26 cellular contexts compared by ENCODE assay signal in the genomic region with DNA sequence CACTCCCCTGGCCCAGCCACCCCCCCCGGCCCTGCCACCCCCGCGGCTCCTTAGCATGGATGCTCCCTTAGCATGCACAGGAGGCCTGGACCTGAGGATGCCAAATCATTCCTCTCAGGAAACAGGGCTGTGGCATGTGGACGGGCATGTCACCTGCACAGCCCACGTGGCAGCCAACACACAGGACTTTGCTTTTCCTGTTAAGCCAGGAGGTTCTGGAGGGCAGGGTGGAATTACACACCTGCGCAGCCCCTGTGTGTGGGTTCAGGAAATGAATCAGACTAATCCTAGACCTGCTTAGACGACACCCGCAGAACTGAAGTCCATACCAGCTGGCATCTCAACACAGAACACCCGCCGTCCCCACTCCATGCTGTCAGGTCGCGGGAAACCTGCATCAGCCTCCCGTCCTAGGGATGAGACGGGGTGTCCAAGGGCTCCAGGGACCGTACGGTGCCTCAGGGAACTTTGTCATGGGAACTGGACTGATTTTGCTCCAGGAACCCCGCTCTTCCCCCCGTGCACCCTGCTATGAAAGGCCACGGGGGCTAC. TPM values are rescaled to one million over a fixed set of nuclear protein-coding genes. Genes with fewer than 3 reads are reported as not detected.
A peak's percentile ranks its signal among the peaks of the same experiment; 100 is the strongest.
DNase-seq lines count a peak whose midpoint lies in the region; ATAC-seq and TF ChIP-seq lines count a peak whose summit lies in the region.
"Had no signal": no experiment of that assay in that cellular context is flagged by ENCODE, and none has a peak within 500 bp of the region (broad histone marks: within the 10 kb centered on the region; RNA-seq: fewer than 3 reads in every experiment).

No MANE protein-coding gene starts in this region.

- 87 to 88% methylated on average over 9 to 19 of the region's 19 CpGs for WGBS in testis, 2 donors

- peaks cover 12% of the 10 kb centered on the region for H3K36me3 ChIP-seq in CD8-positive, alpha-beta T cell (ENCODE audit: insufficient read depth, low read length)
- no peaks in the 10 kb centered on the region for H3K36me3 ChIP-seq in gastrocnemius medialis
- H3K36me3 ChIP-seq in testis (ENCODE audit: low read depth, missing control alignments) = no peaks in the 10 kb centered on the region
- H3K36me3 ChIP-seq: ovary, transverse colon had no signal

- H3K4me3 ChIP-seq in CD8-positive, alpha-beta T cell (ENCODE audit: low read depth, low read length) = no peak overlapping the region
- H3K4me3 ChIP-seq in gastrocnemius medialis (no peak overlapping the region), testis (no peak overlapping the region)
- H3K4me3 ChIP-seq: ovary, SK-N-MC, transverse colon had no signal

- no peaks in the 10 kb centered on the region for H3K27me3 Mint-ChIP-seq in activated CD8-positive, alpha-beta T cell treated with anti-CD3 and anti-CD28 coated beads for 36 hours
- no peaks in the 10 kb centered on the region for H3K27me3 Mint-ChIP-seq in activated CD8-positive, alpha-beta T cell treated with anti-CD3 and anti-CD28 coated beads, Interleukin-2, amount 10 ng/mL, durations not matched to agents 7 days and 5 days (ENCODE audit: low read depth)
- no peaks in the 10 kb centered on the region for H3K27me3 Mint-ChIP-seq in CD8-positive, alpha-beta T cell (ENCODE audit: low read depth)
- H3K27me3 Mint-ChIP-seq: activated naive CD4-positive, alpha-beta T cell treated with anti-CD3 and anti-CD28 coated beads, Interleukin-2, amount 50 U/mL, for 24 hours; naive thymus-derived CD8-positive, alpha-beta T cell had no signal

- POLR2A ChIA-PET in activated CD8-positive, alpha-beta T cell treated with anti-CD3 and anti-CD28 coated beads for 36 hours (lab: Charles Lee) = interaction anchor here (1.0 kb wide), 1 partner anchor 11 kb away, joined by 6 read pairs; no protein-coding TSS in a partner anchor
- POLR2A ChIA-PET in activated CD8-positive, alpha-beta T cell treated with anti-CD3 and anti-CD28 coated beads, Interleukin-2, amount 10 ng/mL, durations not matched to agents 7 days and 5 days (lab: Charles Lee) = interaction anchor here (0.6 kb wide), 1 partner anchor 43 kb away, joined by 3 read pairs; no protein-coding TSS in a partner anchor
- POLR2A ChIA-PET in CD8-positive, alpha-beta T cell (lab: Charles Lee) = no interaction called here

- H3K4me1 ChIP-seq in CD8-positive, alpha-beta T cell (ENCODE audit: insufficient read depth, low read length) = peaks cover 17% of the 10 kb centered on the region
- peaks cover 48 to 53% of the 10 kb centered on the region in 2 donors for H3K4me1 ChIP-seq in gastrocnemius medialis
- peaks cover 12% of the 10 kb centered on the region for H3K4me1 ChIP-seq in testis

- DNase-seq in activated CD8-positive, alpha-beta T cell treated with anti-CD3 and anti-CD28 coated beads for 36 hours = no peak
- DNase-seq in activated CD8-positive, alpha-beta T cell treated with anti-CD3 and anti-CD28 coated beads, Interleukin-2, amount 10 ng/mL, durations not matched to agents 7 days and 5 days = no peak
- no peak for DNase-seq in CD8-positive, alpha-beta T cell
- DNase-seq in dermis blood vessel endothelial cell = peak; percentile 28
- no peak for DNase-seq in gastrocnemius medialis
- no peak for DNase-seq in UCSD-AML1 (lab: John Stamatoyannopoulos, UW; ENCODE audit: unreplicated experiment)
- DNase-seq in GF-D8 (lab: John Stamatoyannopoulos, UW) = no peak
- no peak for DNase-seq in testis
- DNase-seq: 8988T; activated CD4-positive, alpha-beta T cell treated with anti-CD3 and anti-CD28 coated beads for 4 hours; Calu3; H9; midbrain; naive thymus-derived CD8-positive, alpha-beta T cell; NCI-H1092 treated with DMSO at 0.1 percent for 48 hours; NCI-H2029; NCI-H2227 treated with DMSO at 0.1 percent for 48 hours; NCI-H69; ovary; retina; stimulated activated CD4-positive, alpha-beta T cell treated with anti-CD3 and anti-CD28 coated beads, Interleukin-4, amount 100 ng/mL, for 24 hours; stimulated activated naive CD4-positive, alpha-beta T cell treated with Interleukin-2 at 50 U/mL for 16 hours; T-helper 2 cell; transverse colon had no signal

- CTCF ChIA-PET in activated CD8-positive, alpha-beta T cell treated with anti-CD3 and anti-CD28 coated beads for 36 hours (lab: Charles Lee) = interaction anchor here (0.9 to 1.6 kb wide), 2 partner anchors 28 to 30 kb away, joined by 3 to 7 read pairs; no protein-coding TSS in a partner anchor
- CTCF ChIA-PET in activated CD8-positive, alpha-beta T cell treated with anti-CD3 and anti-CD28 coated beads, Interleukin-2, amount 10 ng/mL, durations not matched to agents 7 days and 5 days (lab: Charles Lee) = interaction anchor here (1.1 kb wide), 1 partner anchor 165 kb away, joined by 4 read pairs; no protein-coding TSS in a partner anchor
- CTCF ChIA-PET in CD8-positive, alpha-beta T cell (lab: Charles Lee) = no interaction called here

- no peak overlapping the region for H3K4me3 Mint-ChIP-seq in activated CD8-positive, alpha-beta T cell treated with anti-CD3 and anti-CD28 coated beads for 36 hours
- H3K4me3 Mint-ChIP-seq in activated CD8-positive, alpha-beta T cell treated with anti-CD3 and anti-CD28 coated beads, Interleukin-2, amount 10 ng/mL, durations not matched to agents 7 days and 5 days = no peak overlapping the region
- no peak overlapping the region for H3K4me3 Mint-ChIP-seq in CD8-positive, alpha-beta T cell
- H3K4me3 Mint-ChIP-seq: activated naive CD4-positive, alpha-beta T cell treated with anti-CD3 and anti-CD28 coated beads, Interleukin-2, amount 50 U/mL, for 24 hours; H9; naive thymus-derived CD8-positive, alpha-beta T cell had no signal

- intact Hi-C loops in activated CD8-positive, alpha-beta T cell treated with anti-CD3 and anti-CD28 coated beads for 36 hours (cut with micrococcal nuclease) = no loop called here
- intact Hi-C loops in CD8-positive, alpha-beta T cell (cut with DNase I, micrococcal nuclease) = no loop called here
- intact Hi-C loops in gastrocnemius medialis (cut with DNase I; ENCODE audit: low total_unique reads) = no loop called here
- intact Hi-C loops in testis (cut with DNase I; ENCODE audit: low total_unique reads) = no loop called here

- no peak overlapping the region for H3K27ac ChIP-seq in CD8-positive, alpha-beta T cell (ENCODE audit: low read depth, low read length)
- H3K27ac ChIP-seq in gastrocnemius medialis (peak overlapping the region; percentile 62 to 79 (median 70)), testis (no peak overlapping the region)
- H3K27ac ChIP-seq: ovary, SK-N-MC, transverse colon had no signal

- H3K9me3 ChIP-seq in CD8-positive, alpha-beta T cell (ENCODE audit: low read length) = no peaks in the 10 kb centered on the region
- no peaks in the 10 kb centered on the region for H3K9me3 ChIP-seq in gastrocnemius medialis
- H3K9me3 ChIP-seq in testis = no peaks in the 10 kb centered on the region
- H3K9me3 ChIP-seq: ovary, transverse colon had no signal

- no peak for ATAC-seq in activated CD8-positive, alpha-beta T cell treated with anti-CD3 and anti-CD28 coated beads for 36 hours
- no peak for ATAC-seq in activated CD8-positive, alpha-beta T cell treated with anti-CD3 and anti-CD28 coated beads, Interleukin-2, amount 10 ng/mL, durations not matched to agents 7 days and 5 days
- no peak for ATAC-seq in CD8-positive, alpha-beta T cell
- no peak for ATAC-seq in gastrocnemius medialis
- ATAC-seq: naive thymus-derived CD8-positive, alpha-beta T cell had no signal

- H3K4me1 Mint-ChIP-seq in activated CD8-positive, alpha-beta T cell treated with anti-CD3 and anti-CD28 coated beads for 36 hours (ENCODE audit: low read depth) = peaks cover 55% of the 10 kb centered on the region
- peaks cover 16% of the 10 kb centered on the region for H3K4me1 Mint-ChIP-seq in activated CD8-positive, alpha-beta T cell treated with anti-CD3 and anti-CD28 coated beads, Interleukin-2, amount 10 ng/mL, durations not matched to agents 7 days and 5 days (ENCODE audit: low read depth)
- peaks cover 58% of the 10 kb centered on the region for H3K4me1 Mint-ChIP-seq in CD8-positive, alpha-beta T cell (ENCODE audit: low read depth)

- peaks cover 18% of the 10 kb centered on the region for H3K36me3 Mint-ChIP-seq in activated CD8-positive, alpha-beta T cell treated with anti-CD3 and anti-CD28 coated beads for 36 hours (ENCODE audit: low read depth)
- H3K36me3 Mint-ChIP-seq in activated CD8-positive, alpha-beta T cell treated with anti-CD3 and anti-CD28 coated beads, Interleukin-2, amount 10 ng/mL, durations not matched to agents 7 days and 5 days (ENCODE audit: low read depth) = peaks cover 41% of the 10 kb centered on the region
- peaks cover 81% of the 10 kb centered on the region for H3K36me3 Mint-ChIP-seq in CD8-positive, alpha-beta T cell

- in situ Hi-C loops in gastrocnemius medialis (cut with MboI; ENCODE audit: low sequenced_read_pairs in 4 of 4) = no loop called here

- TF ChIP-seq CTCF in activated CD8-positive, alpha-beta T cell treated with anti-CD3 and anti-CD28 coated beads for 36 hours (IDR thresholded peaks at IDR 0.05) = no peak
- TF ChIP-seq CTCF in CD8-positive, alpha-beta T cell (IDR thresholded peaks at IDR 0.05) = no peak
- TF ChIP-seq CTCF in gastrocnemius medialis (IDR thresholded peaks at IDR 0.05 in 4 of 5, conservative IDR thresholded peaks at IDR 0.05 in 1 of 5) (no peak), testis (IDR thresholded peaks at IDR 0.05) (no peak)

- H3K9me3 Mint-ChIP-seq in activated CD8-positive, alpha-beta T cell treated with anti-CD3 and anti-CD28 coated beads for 36 hours = no peaks in the 10 kb centered on the region
- no peaks in the 10 kb centered on the region for H3K9me3 Mint-ChIP-seq in activated CD8-positive, alpha-beta T cell treated with anti-CD3 and anti-CD28 coated beads, Interleukin-2, amount 10 ng/mL, durations not matched to agents 7 days and 5 days (ENCODE audit: insufficient read depth)
- no peaks in the 10 kb centered on the region for H3K9me3 Mint-ChIP-seq in CD8-positive, alpha-beta T cell
- H3K9me3 Mint-ChIP-seq: activated naive CD4-positive, alpha-beta T cell treated with anti-CD3 and anti-CD28 coated beads, Interleukin-2, amount 50 U/mL, for 24 hours; H9; naive thymus-derived CD8-positive, alpha-beta T cell had no signal

- TF ChIP-seq POLR2A in gastrocnemius medialis (IDR thresholded peaks at IDR 0.05) (no peak), testis (IDR thresholded peaks at IDR 0.05) (no peak)

- H3K27me3 ChIP-seq in CD8-positive, alpha-beta T cell (ENCODE audit: insufficient read depth, low read length) = no peaks in the 10 kb centered on the region
- no peaks in the 10 kb centered on the region for H3K27me3 ChIP-seq in gastrocnemius medialis
- H3K27me3 ChIP-seq in testis = no peaks in the 10 kb centered on the region
- H3K27me3 ChIP-seq: ovary, transverse colon had no signal

- H3K27ac Mint-ChIP-seq in activated CD8-positive, alpha-beta T cell treated with anti-CD3 and anti-CD28 coated beads for 36 hours = peak overlapping the region; percentile 11
- H3K27ac Mint-ChIP-seq in activated CD8-positive, alpha-beta T cell treated with anti-CD3 and anti-CD28 coated beads, Interleukin-2, amount 10 ng/mL, durations not matched to agents 7 days and 5 days = no peak overlapping the region
- peak overlapping the region; percentile 55 for H3K27ac Mint-ChIP-seq in CD8-positive, alpha-beta T cell

RNA-seq across cellular contexts. Expression of a gene that starts 10.2 kb away (rescaled TPM):
- 10 to 100 TPM; 38.4 to 41.8 TPM for total RNA-seq in activated CD8-positive, alpha-beta T cell treated with anti-CD3 and anti-CD28 coated beads for 36 hours
- total RNA-seq in activated CD8-positive, alpha-beta T cell treated with anti-CD3 and anti-CD28 coated beads, Interleukin-2, amount 10 ng/mL, durations not matched to agents 7 days and 5 days = 10 to 100 TPM; 61.1 to 65.6 TPM
- total RNA-seq in CD8-positive, alpha-beta T cell = 10 to 100 TPM; 93.5 to 95.0 TPM
- 87.8 and 106 TPM in 2 replicates for total RNA-seq in dermis blood vessel endothelial cell
- total RNA-seq in gastrocnemius medialis = 10 to 100 TPM; 32.7 to 38.7 (median 34.8) TPM
- 10 to 100 TPM; 14.0 to 17.0 TPM for total RNA-seq in testis
- polyA plus RNA-seq in testis (ENCODE audit: insufficient read depth, low read depth, low replicate concordance) = 21.3 TPM

RNA-seq across cellular contexts. Expression of a gene that starts 34.6 kb away (rescaled TPM):
- 10 to 100 TPM; 41.0 to 42.8 TPM for total RNA-seq in activated CD8-positive, alpha-beta T cell treated with anti-CD3 and anti-CD28 coated beads for 36 hours
- total RNA-seq in activated CD8-positive, alpha-beta T cell treated with anti-CD3 and anti-CD28 coated beads, Interleukin-2, amount 10 ng/mL, durations not matched to agents 7 days and 5 days = 10 to 100 TPM; 34.1 to 38.7 TPM
- total RNA-seq in CD8-positive, alpha-beta T cell = 10 to 100 TPM; 21.8 to 27.4 TPM
- total RNA-seq in dermis blood vessel endothelial cell = 19.4 and 23.8 TPM in 2 replicates
- 10 to 100 TPM; 18.8 to 25.2 (median 23.1) TPM for total RNA-seq in gastrocnemius medialis
- total RNA-seq in testis = 10 to 100 TPM; 28.5 to 32.8 TPM
- 16.6 TPM for polyA plus RNA-seq in testis (ENCODE audit: insufficient read depth, low read depth, low replicate concordance)

Comparison
In these comparisons a context has a peak if more than half of its experiments do, and no peak if none do; other contexts are left out.
1. H3K27ac ChIP-seq: peak in gastrocnemius medialis (4 of 4); none in CD8-positive, alpha-beta T cell (single experiment) and testis (0 of 2).